Comparison of ENCODE assay signal across 17 cellular contexts in the genomic region with DNA sequence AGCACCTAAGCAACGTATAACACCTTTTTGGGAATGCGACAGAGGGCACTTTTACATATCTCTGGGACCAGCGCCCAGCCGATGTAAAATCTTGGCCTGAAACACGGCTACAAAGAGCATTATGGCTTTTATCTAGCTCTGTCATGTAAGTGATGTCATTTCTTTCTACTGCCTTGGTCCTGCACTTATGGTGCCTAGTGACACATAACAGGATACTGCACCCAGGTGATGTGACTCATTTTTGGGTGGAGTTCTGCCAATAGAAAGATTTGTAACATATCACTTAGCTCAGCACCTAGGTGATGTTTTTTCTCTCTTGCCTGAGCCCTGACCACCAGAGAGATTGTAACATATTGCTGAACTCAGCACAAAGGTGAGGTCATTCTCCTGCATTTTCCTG. TPM values are rescaled to one million over a fixed set of nuclear protein-coding genes. Genes with fewer than 3 reads are reported as not detected.
"Had no signal": no experiment of that assay in that cellular context is flagged by ENCODE, and none has a peak within 500 bp of the region (broad histone marks: within the 10 kb centered on the region; RNA-seq: fewer than 3 reads in every experiment).

No MANE protein-coding gene starts in this region.

RNA-seq across cellular contexts. Expression of gene BPY2, which starts 2.4 kb away (rescaled TPM):
- total RNA-seq: naive thymus-derived CD8-positive, alpha-beta T cell; natural killer cell treated with Interleukin-12 subunit alpha and Interleukin-12 subunit beta and Interleukin-15 and Interleukin-18, amount 100 ng/mL, for 72 hours; neural crest cell; omental fat pad; osteocyte; pancreas; posterior vena cava; prostate gland; pulmonary artery endothelial cell; right atrium auricular region; sciatic nerve; smooth muscle cell; spleen; transverse colon; upper lobe of right lung; urinary bladder; uterus had no signal
